Comparison of ENCODE assay signal across 33 cellular contexts in genomic region chr7:141527076-141527475, GRCh38.
"Had no signal": no experiment of that assay in that cellular context is flagged by ENCODE, and none has a peak within 500 bp of the region (broad histone marks: within the 10 kb centered on the region; RNA-seq: fewer than 3 reads in every experiment).

No MANE protein-coding gene starts in this region.

- ATAC-seq: activated CD8-positive, alpha-beta T cell treated with anti-CD3 and anti-CD28 coated beads for 36 hours; activated naive CD4-positive, alpha-beta T cell treated with anti-CD3 and anti-CD28 coated beads, Interleukin-2, amount 50 U/mL, for 72 hours; activated T-cell treated with anti-CD3 and anti-CD28 coated beads, Interleukin-2, amount 50 U/mL, for 4 hours; activated T-cell treated with anti-CD3 and anti-CD28 coated beads, Interleukin-2, amount 50 U/mL, for 72 hours; activated T-helper 17 cell treated with anti-CD3 and anti-CD28 coated beads, Interleukin-2, amount 50 U/mL, for 72 hours; body of pancreas had no signal

- H3K27me3 ChIP-seq: adrenal gland, body of pancreas, brain microvascular endothelial cell, breast epithelium had no signal

- H3K9me3 ChIP-seq: adrenal gland, body of pancreas, breast epithelium had no signal

- H3K27ac ChIP-seq: adrenal gland, body of pancreas, brain microvascular endothelial cell, breast epithelium, VCaP had no signal

- H3K36me3 ChIP-seq: adrenal gland, brain microvascular endothelial cell, breast epithelium had no signal

- H3K4me3 ChIP-seq: adrenal gland, body of pancreas, breast epithelium had no signal

- H3K4me1 ChIP-seq: adrenal gland, body of pancreas, breast epithelium had no signal

- FAIRE-seq: astrocyte, colon, TTC549 had no signal

- DNase-seq: activated B cell treated with CpG ODN at 0.5 μM for 24 hours; activated CD4-positive, alpha-beta memory T cell treated with anti-CD3 and anti-CD28 coated beads for 36 hours; activated CD4-positive, alpha-beta T cell treated with anti-CD3 and anti-CD28 coated beads for 4 hours; activated CD4-positive, alpha-beta T cell treated with anti-CD3 and anti-CD28 coated beads, Interleukin-2, amount 10 ng/mL, durations not matched to agents 24 days and 14 days; activated CD4-positive, alpha-beta T cell treated with anti-CD3 and anti-CD28 coated beads, Interleukin-2, amount 50 U/mL, for 1 hour; activated CD4-positive, alpha-beta T cell treated with anti-CD3 and anti-CD28 coated beads, Interleukin-2, amount 50 U/mL, for 4 hours; activated CD4-positive, CD25-positive, alpha-beta regulatory T cell treated with anti-CD3 and anti-CD28 coated beads, Interleukin-2, amount 50 U/mL, for 72 hours; activated CD8-positive, alpha-beta memory T cell treated with anti-CD3 and anti-CD28 coated beads, Interleukin-2, amount 50 U/mL, for 4 hours; activated CD8-positive, alpha-beta T cell treated with anti-CD3 and anti-CD28 coated beads for 36 hours; activated effector memory CD4-positive, alpha-beta T cell treated with anti-CD3 and anti-CD28 coated beads, Interleukin-2, amount 50 U/mL, for 16 hours; activated gamma-delta T cell treated with Interleukin-2 at 50 U/mL for 16 hours; activated naive CD4-positive, alpha-beta T cell; activated naive CD4-positive, alpha-beta T cell treated with anti-CD3 and anti-CD28 coated beads for 36 hours; activated naive CD4-positive, alpha-beta T cell treated with anti-CD3 and anti-CD28 coated beads, Interleukin-2, amount 50 U/mL, for 16 hours; activated naive CD8-positive, alpha-beta T cell treated with anti-CD3 and anti-CD28 coated beads for 36 hours; activated T-cell treated with anti-CD3 and anti-CD28 coated beads for 4 hours; activated T-cell treated with anti-CD3 and anti-CD28 coated beads, Interleukin-2, amount 50 U/mL, for 1 hour; activated T-cell treated with anti-CD3 and anti-CD28 coated beads, Interleukin-2, amount 50 U/mL, for 4 hours; activated T-cell treated with anti-CD3 and anti-CD28 coated beads, Interleukin-2, amount 50 U/mL, for 72 hours; adrenal gland; amniotic stem cell; aorta; body of pancreas; brain microvascular endothelial cell; central memory CD4-positive, alpha-beta T cell; T-helper 9 cell had no signal
